Comparison of ENCODE assay signal across 1 cellular context in the genomic region with DNA sequence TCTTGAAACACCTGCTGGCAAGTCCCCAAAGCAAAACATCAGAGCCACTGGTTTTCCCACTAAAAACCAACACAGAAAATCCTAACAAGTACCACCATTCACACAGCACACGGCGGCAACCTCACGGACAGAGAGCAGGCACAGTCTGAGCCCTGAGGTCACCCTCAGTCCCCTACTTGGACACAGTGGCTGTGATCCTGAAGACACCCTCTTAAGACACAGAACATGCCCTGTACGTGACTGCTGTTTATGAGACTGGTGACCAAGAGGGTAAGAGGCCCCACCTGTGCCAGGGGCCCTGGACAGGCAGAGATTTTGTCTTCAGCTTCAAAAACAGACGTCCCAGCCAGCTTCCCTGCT.
TF ChIP-seq lines count a peak whose summit lies in the region.

No MANE protein-coding gene starts in this region.

TF ChIP-seq in K562, 482 proteins besides CTCF, POLR2A, EP300 and RAD21:
- TF ChIP-seq ZFX (CRISPR knock-in tag; IDR thresholded peaks at IDR 0.05) (no peak), CHD1 (IDR thresholded peaks at IDR 0.05; ENCODE audit: low read length) (no peak), SUPT5H (IDR thresholded peaks at IDR 0.05) (peak; percentile 13; the same call in 1 of the 2 replicates), MXI1 (IDR thresholded peaks at IDR 0.05; ENCODE audit: low read depth, low read length) (no peak), KDM5B (IDR thresholded peaks at IDR 0.05; ENCODE audit: insufficient replicate concordance, low read depth, low read length) (no peak), ETV6 (IDR thresholded peaks at IDR 0.05; ENCODE audit: borderline replicate concordance in 1 of 2, low read depth in 2 of 2, low read length in 1 of 2) (no peak), ETV6 (CRISPR knock-in tag; IDR thresholded peaks at IDR 0.05; ENCODE audit: borderline replicate concordance) (no peak), TEAD4 (IDR thresholded peaks at IDR 0.05; ENCODE audit: low read length) (no peak), TEAD4 (CRISPR knock-in tag; IDR thresholded peaks at IDR 0.05; ENCODE audit: borderline replicate concordance) (no peak), NFIX (CRISPR knock-in tag; IDR thresholded peaks at IDR 0.05; ENCODE audit: low read depth) (no peak), ZNF780A (CRISPR knock-in tag; IDR thresholded peaks at IDR 0.05) (no peak), SMARCA5 (IDR thresholded peaks at IDR 0.05) (no peak), BDP1 (IDR thresholded peaks at IDR 0.05; ENCODE audit: insufficient read depth, insufficient read length) (no peak), RBM25 (IDR thresholded peaks at IDR 0.05; ENCODE audit: low read depth, low read length, severe bottlenecking) (no peak), TEAD1 (CRISPR knock-in tag; IDR thresholded peaks at IDR 0.05) (no peak), POLR2B (IDR thresholded peaks at IDR 0.05; ENCODE audit: low read depth, partially characterized antibody) (peak; percentile 5)
- TF ChIP-seq, protein P1, sequence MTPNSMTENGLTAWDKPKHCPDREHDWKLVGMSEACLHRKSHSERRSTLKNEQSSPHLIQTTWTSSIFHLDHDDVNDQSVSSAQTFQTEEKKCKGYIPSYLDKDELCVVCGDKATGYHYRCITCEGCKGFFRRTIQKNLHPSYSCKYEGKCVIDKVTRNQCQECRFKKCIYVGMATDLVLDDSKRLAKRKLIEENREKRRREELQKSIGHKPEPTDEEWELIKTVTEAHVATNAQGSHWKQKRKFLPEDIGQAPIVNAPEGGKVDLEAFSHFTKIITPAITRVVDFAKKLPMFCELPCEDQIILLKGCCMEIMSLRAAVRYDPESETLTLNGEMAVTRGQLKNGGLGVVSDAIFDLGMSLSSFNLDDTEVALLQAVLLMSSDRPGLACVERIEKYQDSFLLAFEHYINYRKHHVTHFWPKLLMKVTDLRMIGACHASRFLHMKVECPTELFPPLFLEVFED (CRISPR knock-in tag; conservative IDR thresholded peaks at IDR 0.05) = 0 out of 2 replicates have a peak, but pooled peaks have one; percentile 25
- TF ChIP-seq, protein P2, sequence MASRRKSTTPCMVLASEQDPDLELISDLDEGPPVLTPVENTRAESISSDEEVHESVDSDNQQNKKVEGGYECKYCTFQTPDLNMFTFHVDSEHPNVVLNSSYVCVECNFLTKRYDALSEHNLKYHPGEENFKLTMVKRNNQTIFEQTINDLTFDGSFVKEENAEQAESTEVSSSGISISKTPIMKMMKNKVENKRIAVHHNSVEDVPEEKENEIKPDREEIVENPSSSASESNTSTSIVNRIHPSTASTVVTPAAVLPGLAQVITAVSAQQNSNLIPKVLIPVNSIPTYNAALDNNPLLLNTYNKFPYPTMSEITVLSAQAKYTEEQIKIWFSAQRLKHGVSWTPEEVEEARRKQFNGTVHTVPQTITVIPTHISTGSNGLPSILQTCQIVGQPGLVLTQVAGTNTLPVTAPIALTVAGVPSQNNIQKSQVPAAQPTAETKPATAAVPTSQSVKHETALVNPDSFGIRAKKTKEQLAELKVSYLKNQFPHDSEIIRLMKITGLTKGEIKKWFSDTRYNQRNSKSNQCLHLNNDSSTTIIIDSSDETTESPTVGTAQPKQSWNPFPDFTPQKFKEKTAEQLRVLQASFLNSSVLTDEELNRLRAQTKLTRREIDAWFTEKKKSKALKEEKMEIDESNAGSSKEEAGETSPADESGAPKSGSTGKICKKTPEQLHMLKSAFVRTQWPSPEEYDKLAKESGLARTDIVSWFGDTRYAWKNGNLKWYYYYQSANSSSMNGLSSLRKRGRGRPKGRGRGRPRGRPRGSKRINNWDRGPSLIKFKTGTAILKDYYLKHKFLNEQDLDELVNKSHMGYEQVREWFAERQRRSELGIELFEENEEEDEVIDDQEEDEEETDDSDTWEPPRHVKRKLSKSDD (conservative IDR thresholded peaks at IDR 0.05; ENCODE audit: low read length) = no peak
